In genomic region chr1:15542685-15543588, GRCh38 we compare ENCODE assay signal across 1 cellular context.
A peak's percentile ranks its signal among the peaks of the same experiment; 100 is the strongest.
TF ChIP-seq lines count a peak whose summit lies in the region.

No MANE protein-coding gene starts in this region.

TF ChIP-seq in K562, 482 proteins besides CTCF, POLR2A, EP300 and RAD21 (continued from another document and continues in another):
- TF ChIP-seq ZBTB40 (IDR thresholded peaks at IDR 0.05) (peak; percentile 49; the same call in 1 of the 2 replicates), ZBTB40 (CRISPR knock-in tag; IDR thresholded peaks at IDR 0.05) (no peak), RBFOX2 (IDR thresholded peaks at IDR 0.05; ENCODE audit: low read depth, low read length) (0 out of 2 replicates have a peak, but pooled peaks have one; percentile 2), ATF1 (CRISPR knock-in tag; IDR thresholded peaks at IDR 0.05) (no peak), ATF1 (tag; IDR thresholded peaks at IDR 0.05) (no peak), UBTF (IDR thresholded peaks at IDR 0.05; ENCODE audit: borderline replicate concordance in 1 of 2, low read depth in 2 of 2, low read length in 2 of 2) (no peak), ELF1 (tag; IDR thresholded peaks at IDR 0.05) (no peak), NFRKB (IDR thresholded peaks at IDR 0.05; ENCODE audit: low read depth) (peak; percentile 48; the same call in 1 of the 2 replicates), CGGBP1 (CRISPR knock-in tag; IDR thresholded peaks at IDR 0.05) (no peak), EGR1 (conservative IDR thresholded peaks at IDR 0.05) (no peak), CEBPG (CRISPR knock-in tag; IDR thresholded peaks at IDR 0.05) (peak; percentile 6; the same call in 1 of the 2 replicates), CEBPG (tag; conservative IDR thresholded peaks at IDR 0.05 in 1 of 2, IDR thresholded peaks at IDR 0.05 in 1 of 2) (no peak), SAFB2 (IDR thresholded peaks at IDR 0.05; ENCODE audit: borderline replicate concordance, low read depth, low read length, severe bottlenecking) (no peak), RBM15 (IDR thresholded peaks at IDR 0.05; ENCODE audit: insufficient read depth, low read length) (no peak), SUPT5H (IDR thresholded peaks at IDR 0.05) (peak; percentile 30; the same call in 1 of the 2 replicates), ZNF121 (CRISPR knock-in tag; conservative IDR thresholded peaks at IDR 0.05) (peak; percentile 100), E2F3 (CRISPR knock-in tag; IDR thresholded peaks at IDR 0.05) (0 out of 2 replicates have a peak, but pooled peaks have one; percentile 22), ZBTB33 (CRISPR knock-in tag; IDR thresholded peaks at IDR 0.05) (0 out of 2 replicates have a peak, but pooled peaks have one; percentile 26), ZBTB5 (IDR thresholded peaks at IDR 0.05) (no peak; the same call in 1 of the 2 replicates), NKRF (IDR thresholded peaks at IDR 0.05; ENCODE audit: borderline replicate concordance) (0 out of 2 replicates have a peak, but pooled peaks have one; percentile 18), TOE1 (IDR thresholded peaks at IDR 0.05; ENCODE audit: borderline replicate concordance) (no peak), TOE1 (CRISPR knock-in tag; IDR thresholded peaks at IDR 0.05; ENCODE audit: borderline replicate concordance, low read depth) (peak; percentile 94), MECOM (CRISPR knock-in tag; IDR thresholded peaks at IDR 0.05) (peak; percentile 63; the same call in 1 of the 2 replicates), KDM1A (IDR thresholded peaks at IDR 0.05) (peak; percentile 56 to 61; a peak in 3 of 4 replicates), IRF9 (tag; IDR thresholded peaks at IDR 0.05) (no peak), RBM25 (IDR thresholded peaks at IDR 0.05; ENCODE audit: low read depth, low read length, severe bottlenecking) (peak; percentile 65), BRD4 (IDR thresholded peaks at IDR 0.05) (no peak), JUN (IDR thresholded peaks at IDR 0.05; ENCODE audit: borderline replicate concordance, low read depth, low read length) (no peak), JUN (CRISPR knock-in tag; IDR thresholded peaks at IDR 0.05; ENCODE audit: borderline replicate concordance) (0 out of 2 replicates have a peak, but pooled peaks have one; percentile 20), STAT6 (CRISPR knock-in tag; IDR thresholded peaks at IDR 0.05) (0 out of 2 replicates have a peak, but pooled peaks have one; percentile 58), CREB3 (tag; conservative IDR thresholded peaks at IDR 0.05; ENCODE audit: low read depth) (peak; percentile 54; the same call in 1 of the 2 replicates), RBBP5 (IDR thresholded peaks at IDR 0.05; ENCODE audit: borderline replicate concordance, insufficient read depth, low read length, poor library complexity, severe bottlenecking) (peak; percentile 73), BHLHE40 (IDR thresholded peaks at IDR 0.05; ENCODE audit: low read length) (0 out of 2 replicates have a peak, but pooled peaks have one; percentile 31)
